Comparison of ENCODE assay signal across 9 cellular contexts in the genomic region with DNA sequence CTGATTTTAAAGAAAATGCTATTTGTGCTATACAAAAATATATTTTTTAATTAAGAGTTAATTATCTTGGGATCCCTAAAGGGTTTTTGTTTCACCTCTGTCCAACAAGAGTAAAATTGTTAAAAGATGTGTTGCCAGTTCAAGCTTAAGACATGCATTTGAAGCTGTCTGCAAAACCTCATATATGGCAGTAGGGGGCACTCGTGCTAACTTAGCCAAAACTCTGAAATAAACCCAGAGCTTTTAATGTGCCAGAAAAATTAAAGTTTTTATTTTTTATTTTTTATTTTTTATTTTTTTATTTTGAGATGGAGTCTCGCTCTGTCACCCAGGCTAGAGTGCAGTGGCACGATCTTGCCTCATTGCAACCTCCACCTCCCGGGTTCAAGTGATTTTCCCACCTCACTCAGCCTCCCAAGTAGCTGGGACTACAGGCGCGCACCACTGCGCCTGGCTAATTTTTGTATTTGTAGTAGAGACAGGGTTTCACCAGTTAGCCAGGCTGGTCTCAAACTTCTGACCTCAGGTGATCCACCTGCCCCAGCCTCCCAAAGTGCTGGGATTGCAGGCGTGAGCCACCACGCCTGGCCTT. TPM values are rescaled to one million over a fixed set of nuclear protein-coding genes. Genes with fewer than 3 reads are reported as not detected.
A peak's percentile ranks its signal among the peaks of the same experiment; 100 is the strongest.
DNase-seq lines count a peak whose midpoint lies in the region; ATAC-seq and TF ChIP-seq lines count a peak whose summit lies in the region.
"Not testable (repeated sequence)": the region's sequence is repeated elsewhere in the genome, so short reads cannot be mapped to it uniquely, and the experiment has no call there.
"Had no signal": no experiment of that assay in that cellular context is flagged by ENCODE, and none has a peak within 500 bp of the region (broad histone marks: within the 10 kb centered on the region; RNA-seq: fewer than 3 reads in every experiment).

No MANE protein-coding gene starts in this region.

- TF ChIP-seq POLR2A in NB4 (IDR thresholded peaks at IDR 0.05; ENCODE audit: extremely low read depth, insufficient read length), result not testable (repeated sequence)

- H3K9me3 Mint-ChIP-seq in chondrocyte (ENCODE audit: low read depth); progenitor cell of endocrine pancreas (ENCODE audit: low read depth): not testable (repeated sequence)

- not testable (repeated sequence) for H3K27ac Mint-ChIP-seq in chondrocyte (ENCODE audit: unreplicated experiment); progenitor cell of endocrine pancreas

- ATAC-seq in GM18498 (IDR thresholded peaks at IDR 0.05; ENCODE audit: unreplicated experiment) (peak; percentile 58), HG02870 (IDR thresholded peaks at IDR 0.05; ENCODE audit: unreplicated experiment) (peak; percentile 66)

- TF ChIP-seq CTCF in NB4 (IDR thresholded peaks at IDR 0.05; ENCODE audit: low read depth, low read length), result peak; percentile 88
- peak; percentile 85 for TF ChIP-seq CTCF in chondrocyte (IDR thresholded peaks at IDR 0.05)
- TF ChIP-seq CTCF in progenitor cell of endocrine pancreas (IDR thresholded peaks at IDR 0.05; ENCODE audit: unreplicated experiment), result peak; percentile 81

- H3K36me3 Mint-ChIP-seq in chondrocyte (ENCODE audit: low read depth) (peaks cover 45% of the 10 kb centered on the region), progenitor cell of endocrine pancreas (ENCODE audit: insufficient read depth) (peaks cover 27% of the 10 kb centered on the region)

- H3K4me3 ChIP-seq in NB4 (ENCODE audit: low read depth, low read length), result not testable (repeated sequence)

- not testable (repeated sequence) for H3K27me3 Mint-ChIP-seq in chondrocyte (ENCODE audit: low read depth); progenitor cell of endocrine pancreas

- not testable (repeated sequence) for H3K4me1 Mint-ChIP-seq in chondrocyte (ENCODE audit: low read depth); progenitor cell of endocrine pancreas (ENCODE audit: low read depth)

- H3K4me3 Mint-ChIP-seq in chondrocyte (ENCODE audit: unreplicated experiment); progenitor cell of endocrine pancreas (ENCODE audit: low read depth): not testable (repeated sequence)

- DNase-seq in AML-193 (lab: John Stamatoyannopoulos, UW) (peak; percentile 49 to 52), NB4 (ENCODE audit: low read depth) (peak; percentile 67), SKM-1 (lab: John Stamatoyannopoulos, UW; ENCODE audit: unreplicated experiment) (peak; percentile 3), hepatic stellate cell (ENCODE audit: low spot score) (peak; percentile 16)
- DNase-seq in chondrocyte (ENCODE audit: low spot score); progenitor cell of endocrine pancreas (ENCODE audit: low spot score, unreplicated experiment): not testable (repeated sequence)

RNA-seq across cellular contexts. Expression of gene GHITM, which starts 8.8 kb away (rescaled TPM):
- 106 to 114 TPM (median 109 TPM) in 3 replicates for total RNA-seq in chondrocyte
- total RNA-seq in progenitor cell of endocrine pancreas, result 99.4 and 105 TPM in 2 replicates

RNA-seq across cellular contexts. Expression of gene GPR15LG, which starts 25.5 kb away (rescaled TPM):
- total RNA-seq in chondrocyte (not detected in 3 replicates), progenitor cell of endocrine pancreas (not detected in 2 replicates)
- total RNA-seq: activated naive CD4-positive, alpha-beta T cell treated with anti-CD3 and anti-CD28 coated beads, Interleukin-2, amount 50 U/mL, for 72 hours had no signal

RNA-seq across cellular contexts. Expression of gene CDHR1, which starts 46.2 kb away (rescaled TPM):
- 0.24 to 5.1 TPM (median 3.5 TPM) in 3 replicates for total RNA-seq in chondrocyte
- total RNA-seq in progenitor cell of endocrine pancreas, result 0.31 and 0.96 TPM in 2 replicates
